1 cellular context compared by ENCODE assay signal in genomic region chr20:31844737-31845299, GRCh38.
TF ChIP-seq lines count a peak whose summit lies in the region.

No MANE protein-coding gene starts in this region.

TF ChIP-seq in GM23338, 12 proteins besides CTCF, POLR2A, EP300 and RAD21:
- no peak for TF ChIP-seq ZNF114 (CRISPR knock-in tag; IDR thresholded peaks at IDR 0.05)
- TF ChIP-seq JUNB (IDR thresholded peaks at IDR 0.05; ENCODE audit: unreplicated experiment), result no peak
- TF ChIP-seq EZH2phosphoT487 (IDR thresholded peaks at IDR 0.05; ENCODE audit: unreplicated experiment), result no peak
- no peak for TF ChIP-seq CREB1 (CRISPR knock-in tag; IDR thresholded peaks at IDR 0.05; ENCODE audit: low read depth)
- no peak for TF ChIP-seq ZNF331 (CRISPR knock-in tag; IDR thresholded peaks at IDR 0.05; ENCODE audit: low read depth)
- no peak for TF ChIP-seq NANOG (IDR thresholded peaks at IDR 0.05; ENCODE audit: borderline replicate concordance)
- no peak for TF ChIP-seq EZH2 (IDR thresholded peaks at IDR 0.05; ENCODE audit: low read depth, unreplicated experiment)
- TF ChIP-seq, protein P1, sequence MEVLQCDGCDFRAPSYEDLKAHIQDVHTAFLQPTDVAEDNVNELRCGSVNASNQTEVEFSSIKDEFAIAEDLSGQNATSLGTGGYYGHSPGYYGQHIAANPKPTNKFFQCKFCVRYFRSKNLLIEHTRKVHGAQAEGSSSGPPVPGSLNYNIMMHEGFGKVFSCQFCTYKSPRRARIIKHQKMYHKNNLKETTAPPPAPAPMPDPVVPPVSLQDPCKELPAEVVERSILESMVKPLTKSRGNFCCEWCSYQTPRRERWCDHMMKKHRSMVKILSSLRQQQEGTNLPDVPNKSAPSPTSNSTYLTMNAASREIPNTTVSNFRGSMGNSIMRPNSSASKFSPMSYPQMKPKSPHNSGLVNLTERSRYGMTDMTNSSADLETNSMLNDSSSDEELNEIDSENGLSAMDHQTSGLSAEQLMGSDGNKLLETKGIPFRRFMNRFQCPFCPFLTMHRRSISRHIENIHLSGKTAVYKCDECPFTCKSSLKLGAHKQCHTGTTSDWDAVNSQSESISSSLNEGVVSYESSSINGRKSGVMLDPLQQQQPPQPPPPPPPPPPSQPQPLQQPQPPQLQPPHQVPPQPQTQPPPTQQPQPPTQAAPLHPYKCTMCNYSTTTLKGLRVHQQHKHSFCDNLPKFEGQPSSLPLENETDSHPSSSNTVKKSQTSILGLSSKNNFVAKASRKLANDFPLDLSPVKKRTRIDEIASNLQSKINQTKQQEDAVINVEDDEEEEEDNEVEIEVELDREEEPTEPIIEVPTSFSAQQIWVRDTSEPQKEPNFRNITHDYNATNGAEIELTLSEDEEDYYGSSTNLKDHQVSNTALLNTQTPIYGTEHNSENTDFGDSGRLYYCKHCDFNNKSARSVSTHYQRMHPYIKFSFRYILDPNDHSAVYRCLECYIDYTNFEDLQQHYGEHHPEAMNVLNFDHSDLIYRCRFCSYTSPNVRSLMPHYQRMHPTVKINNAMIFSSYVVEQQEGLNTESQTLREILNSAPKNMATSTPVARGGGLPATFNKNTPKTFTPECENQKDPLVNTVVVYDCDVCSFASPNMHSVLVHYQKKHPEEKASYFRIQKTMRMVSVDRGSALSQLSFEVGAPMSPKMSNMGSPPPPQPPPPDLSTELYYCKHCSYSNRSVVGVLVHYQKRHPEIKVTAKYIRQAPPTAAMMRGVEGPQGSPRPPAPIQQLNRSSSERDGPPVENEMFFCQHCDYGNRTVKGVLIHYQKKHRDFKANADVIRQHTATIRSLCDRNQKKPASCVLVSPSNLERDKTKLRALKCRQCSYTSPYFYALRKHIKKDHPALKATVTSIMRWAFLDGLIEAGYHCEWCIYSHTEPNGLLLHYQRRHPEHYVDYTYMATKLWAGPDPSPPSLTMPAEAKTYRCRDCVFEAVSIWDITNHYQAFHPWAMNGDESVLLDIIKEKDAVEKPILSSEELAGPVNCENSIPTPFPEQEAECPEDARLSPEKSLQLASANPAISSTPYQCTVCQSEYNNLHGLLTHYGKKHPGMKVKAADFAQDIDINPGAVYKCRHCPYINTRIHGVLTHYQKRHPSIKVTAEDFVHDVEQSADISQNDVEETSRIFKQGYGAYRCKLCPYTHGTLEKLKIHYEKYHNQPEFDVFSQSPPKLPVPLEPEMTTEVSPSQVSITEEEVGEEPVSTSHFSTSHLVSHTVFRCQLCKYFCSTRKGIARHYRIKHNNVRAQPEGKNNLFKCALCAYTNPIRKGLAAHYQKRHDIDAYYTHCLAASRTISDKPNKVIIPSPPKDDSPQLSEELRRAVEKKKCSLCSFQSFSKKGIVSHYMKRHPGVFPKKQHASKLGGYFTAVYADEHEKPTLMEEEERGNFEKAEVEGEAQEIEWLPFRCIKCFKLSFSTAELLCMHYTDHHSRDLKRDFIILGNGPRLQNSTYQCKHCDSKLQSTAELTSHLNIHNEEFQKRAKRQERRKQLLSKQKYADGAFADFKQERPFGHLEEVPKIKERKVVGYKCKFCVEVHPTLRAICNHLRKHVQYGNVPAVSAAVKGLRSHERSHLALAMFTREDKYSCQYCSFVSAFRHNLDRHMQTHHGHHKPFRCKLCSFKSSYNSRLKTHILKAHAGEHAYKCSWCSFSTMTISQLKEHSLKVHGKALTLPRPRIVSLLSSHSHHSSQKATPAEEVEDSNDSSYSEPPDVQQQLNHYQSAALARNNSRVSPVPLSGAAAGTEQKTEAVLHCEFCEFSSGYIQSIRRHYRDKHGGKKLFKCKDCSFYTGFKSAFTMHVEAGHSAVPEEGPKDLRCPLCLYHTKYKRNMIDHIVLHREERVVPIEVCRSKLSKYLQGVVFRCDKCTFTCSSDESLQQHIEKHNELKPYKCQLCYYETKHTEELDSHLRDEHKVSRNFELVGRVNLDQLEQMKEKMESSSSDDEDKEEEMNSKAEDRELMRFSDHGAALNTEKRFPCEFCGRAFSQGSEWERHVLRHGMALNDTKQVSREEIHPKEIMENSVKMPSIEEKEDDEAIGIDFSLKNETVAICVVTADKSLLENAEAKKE (CRISPR knock-in tag; IDR thresholded peaks at IDR 0.05), result no peak
- TF ChIP-seq STAT1 (IDR thresholded peaks at IDR 0.05; ENCODE audit: unreplicated experiment), result no peak
- TF ChIP-seq, protein P2, sequence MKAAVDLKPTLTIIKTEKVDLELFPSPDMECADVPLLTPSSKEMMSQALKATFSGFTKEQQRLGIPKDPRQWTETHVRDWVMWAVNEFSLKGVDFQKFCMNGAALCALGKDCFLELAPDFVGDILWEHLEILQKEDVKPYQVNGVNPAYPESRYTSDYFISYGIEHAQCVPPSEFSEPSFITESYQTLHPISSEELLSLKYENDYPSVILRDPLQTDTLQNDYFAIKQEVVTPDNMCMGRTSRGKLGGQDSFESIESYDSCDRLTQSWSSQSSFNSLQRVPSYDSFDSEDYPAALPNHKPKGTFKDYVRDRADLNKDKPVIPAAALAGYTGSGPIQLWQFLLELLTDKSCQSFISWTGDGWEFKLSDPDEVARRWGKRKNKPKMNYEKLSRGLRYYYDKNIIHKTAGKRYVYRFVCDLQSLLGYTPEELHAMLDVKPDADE (IDR thresholded peaks at IDR 0.05), result no peak
- no peak for TF ChIP-seq POLR2AphosphoS5 (IDR thresholded peaks at IDR 0.05; ENCODE audit: low read depth)
- TF ChIP-seq, protein P3, sequence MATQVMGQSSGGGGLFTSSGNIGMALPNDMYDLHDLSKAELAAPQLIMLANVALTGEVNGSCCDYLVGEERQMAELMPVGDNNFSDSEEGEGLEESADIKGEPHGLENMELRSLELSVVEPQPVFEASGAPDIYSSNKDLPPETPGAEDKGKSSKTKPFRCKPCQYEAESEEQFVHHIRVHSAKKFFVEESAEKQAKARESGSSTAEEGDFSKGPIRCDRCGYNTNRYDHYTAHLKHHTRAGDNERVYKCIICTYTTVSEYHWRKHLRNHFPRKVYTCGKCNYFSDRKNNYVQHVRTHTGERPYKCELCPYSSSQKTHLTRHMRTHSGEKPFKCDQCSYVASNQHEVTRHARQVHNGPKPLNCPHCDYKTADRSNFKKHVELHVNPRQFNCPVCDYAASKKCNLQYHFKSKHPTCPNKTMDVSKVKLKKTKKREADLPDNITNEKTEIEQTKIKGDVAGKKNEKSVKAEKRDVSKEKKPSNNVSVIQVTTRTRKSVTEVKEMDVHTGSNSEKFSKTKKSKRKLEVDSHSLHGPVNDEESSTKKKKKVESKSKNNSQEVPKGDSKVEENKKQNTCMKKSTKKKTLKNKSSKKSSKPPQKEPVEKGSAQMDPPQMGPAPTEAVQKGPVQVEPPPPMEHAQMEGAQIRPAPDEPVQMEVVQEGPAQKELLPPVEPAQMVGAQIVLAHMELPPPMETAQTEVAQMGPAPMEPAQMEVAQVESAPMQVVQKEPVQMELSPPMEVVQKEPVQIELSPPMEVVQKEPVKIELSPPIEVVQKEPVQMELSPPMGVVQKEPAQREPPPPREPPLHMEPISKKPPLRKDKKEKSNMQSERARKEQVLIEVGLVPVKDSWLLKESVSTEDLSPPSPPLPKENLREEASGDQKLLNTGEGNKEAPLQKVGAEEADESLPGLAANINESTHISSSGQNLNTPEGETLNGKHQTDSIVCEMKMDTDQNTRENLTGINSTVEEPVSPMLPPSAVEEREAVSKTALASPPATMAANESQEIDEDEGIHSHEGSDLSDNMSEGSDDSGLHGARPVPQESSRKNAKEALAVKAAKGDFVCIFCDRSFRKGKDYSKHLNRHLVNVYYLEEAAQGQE (IDR thresholded peaks at IDR 0.05; ENCODE audit: unreplicated experiment), result no peak
